ENCODE assay signal across 20 cellular contexts in genomic region chr14:37037636-37038387, GRCh38.
"Had no signal": no experiment of that assay in that cellular context is flagged by ENCODE, and none has a peak within 500 bp of the region (broad histone marks: within the 10 kb centered on the region; RNA-seq: fewer than 3 reads in every experiment).

No MANE protein-coding gene starts in this region.

- H3K27ac Mint-ChIP-seq: activated naive CD4-positive, alpha-beta T cell treated with anti-CD3 and anti-CD28 coated beads, Interleukin-2, amount 50 U/mL, for 24 hours; dendritic cell treated with granulocyte-macrophage colony-stimulating factor and Interleukin-4, amounts not matched to agents 40 ng/mL and 50 ng/mL, for 4 days; mesothelial cell of epicardium; natural killer cell treated with Interleukin-12 subunit alpha and Interleukin-12 subunit beta and Interleukin-15 and Interleukin-18, amount 100 ng/mL, for 72 hours; stimulated activated effector memory CD8-positive, alpha-beta T cell treated with anti-CD3 and anti-CD28 coated beads, Interleukin-12 subunit alpha, Interleukin-12 subunit beta, amount 100 ng/mL, for 72 hours had no signal

- H3K4me1 ChIP-seq: adrenal gland, lower lobe of right lung, upper lobe of left lung had no signal

- H3K4me3 Mint-ChIP-seq: activated naive CD4-positive, alpha-beta T cell treated with anti-CD3 and anti-CD28 coated beads, Interleukin-2, amount 50 U/mL, for 24 hours; dendritic cell treated with granulocyte-macrophage colony-stimulating factor and Interleukin-4, amounts not matched to agents 40 ng/mL and 50 ng/mL, for 4 days; mesothelial cell of epicardium; natural killer cell treated with Interleukin-12 subunit alpha and Interleukin-12 subunit beta and Interleukin-15 and Interleukin-18, amount 100 ng/mL, for 72 hours; stimulated activated effector memory CD8-positive, alpha-beta T cell treated with anti-CD3 and anti-CD28 coated beads, Interleukin-12 subunit alpha, Interleukin-12 subunit beta, amount 100 ng/mL, for 72 hours had no signal

- H3K27me3 ChIP-seq: adrenal gland, foreskin keratinocyte, sigmoid colon, stomach, upper lobe of left lung had no signal

- H3K9me3 ChIP-seq: adrenal gland, lower lobe of right lung, sigmoid colon, stomach, upper lobe of left lung had no signal

- DNase-seq: activated CD4-positive, alpha-beta T cell treated with anti-CD3 and anti-CD28 coated beads, Interleukin-2, amount 50 U/mL, for 4 hours; activated gamma-delta T cell; adrenal gland; effector CD8-positive, alpha-beta T cell; foreskin keratinocyte; glutamatergic neuron; hypothalamus; islet precursor cell; left colon; lower lobe of right lung; sigmoid colon; stimulated activated CD4-positive, alpha-beta T cell treated with anti-CD3 and anti-CD28 coated beads, Interleukin-4, amount 100 ng/mL, for 24 hours; stomach; upper lobe of left lung had no signal

- H3K36me3 ChIP-seq: adrenal gland, lower lobe of right lung, sigmoid colon, stomach, upper lobe of left lung had no signal

- H3K4me1 Mint-ChIP-seq: activated naive CD4-positive, alpha-beta T cell treated with anti-CD3 and anti-CD28 coated beads, Interleukin-2, amount 50 U/mL, for 24 hours; stimulated activated effector memory CD8-positive, alpha-beta T cell treated with anti-CD3 and anti-CD28 coated beads, Interleukin-12 subunit alpha, Interleukin-12 subunit beta, amount 100 ng/mL, for 72 hours had no signal

- ATAC-seq: esophagus mucosa; foreskin keratinocyte; left colon; lower lobe of right lung; natural killer cell treated with Interleukin-12 subunit alpha and Interleukin-12 subunit beta and Interleukin-15 and Interleukin-18, amount 100 ng/mL, for 72 hours; stimulated activated effector memory CD8-positive, alpha-beta T cell treated with anti-CD3 and anti-CD28 coated beads, Interleukin-12 subunit alpha, Interleukin-12 subunit beta, amount 100 ng/mL, for 72 hours had no signal

- H3K4me3 ChIP-seq: adrenal gland, lower lobe of right lung, sigmoid colon, stomach, upper lobe of left lung had no signal

- H3K36me3 Mint-ChIP-seq: activated naive CD4-positive, alpha-beta T cell treated with anti-CD3 and anti-CD28 coated beads, Interleukin-2, amount 50 U/mL, for 24 hours; mesothelial cell of epicardium; natural killer cell treated with Interleukin-12 subunit alpha and Interleukin-12 subunit beta and Interleukin-15 and Interleukin-18, amount 100 ng/mL, for 72 hours; stimulated activated effector memory CD8-positive, alpha-beta T cell treated with anti-CD3 and anti-CD28 coated beads, Interleukin-12 subunit alpha, Interleukin-12 subunit beta, amount 100 ng/mL, for 72 hours had no signal

- H3K9me3 Mint-ChIP-seq: dendritic cell treated with granulocyte-macrophage colony-stimulating factor and Interleukin-4, amounts not matched to agents 40 ng/mL and 50 ng/mL, for 4 days; mesothelial cell of epicardium had no signal

- H3K27ac ChIP-seq: adrenal gland, foreskin keratinocyte, lower lobe of right lung, sigmoid colon, stomach, upper lobe of left lung had no signal

- H3K27me3 Mint-ChIP-seq: activated naive CD4-positive, alpha-beta T cell treated with anti-CD3 and anti-CD28 coated beads, Interleukin-2, amount 50 U/mL, for 24 hours; dendritic cell treated with granulocyte-macrophage colony-stimulating factor and Interleukin-4, amounts not matched to agents 40 ng/mL and 50 ng/mL, for 4 days; natural killer cell treated with Interleukin-12 subunit alpha and Interleukin-12 subunit beta and Interleukin-15 and Interleukin-18, amount 100 ng/mL, for 72 hours had no signal
